10 cellular contexts compared by ENCODE assay signal in the genomic region with DNA sequence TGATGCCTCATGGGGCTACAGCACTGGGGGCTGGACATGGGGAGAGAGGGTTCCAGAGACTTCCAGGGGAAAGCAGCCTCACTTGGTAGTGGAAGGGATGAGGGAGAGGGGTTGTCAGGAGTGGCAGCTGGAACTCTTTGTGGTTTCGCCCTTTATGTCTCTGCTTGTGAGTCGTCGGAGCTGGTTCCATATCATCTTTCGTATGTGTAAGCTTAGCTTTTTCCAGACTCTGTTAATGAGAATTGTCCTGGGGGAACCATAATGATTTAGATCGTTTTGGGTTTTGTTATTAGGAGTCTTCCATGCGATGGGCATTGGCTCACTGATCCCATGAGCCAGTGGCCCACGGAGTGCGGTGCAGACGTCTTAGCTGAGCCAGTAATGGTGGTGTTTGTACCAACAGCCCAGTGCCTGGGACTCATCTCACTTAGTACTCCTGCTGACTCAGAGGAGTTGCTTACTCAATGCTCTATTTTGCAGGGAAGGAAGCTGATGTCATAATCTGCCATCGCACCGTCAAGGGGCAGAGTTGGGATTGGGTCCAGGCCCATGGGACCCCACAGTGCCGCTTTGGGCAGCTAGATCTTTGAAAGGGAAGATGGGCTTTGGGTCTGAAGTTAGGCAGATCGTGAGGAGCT. TPM values are rescaled to one million over a fixed set of nuclear protein-coding genes. Genes with fewer than 3 reads are reported as not detected.
DNase-seq lines count a peak whose midpoint lies in the region; ATAC-seq and TF ChIP-seq lines count a peak whose summit lies in the region.
"Had no signal": no experiment of that assay in that cellular context is flagged by ENCODE, and none has a peak within 500 bp of the region (broad histone marks: within the 10 kb centered on the region; RNA-seq: fewer than 3 reads in every experiment).

No MANE protein-coding gene starts in this region.

- H2AFZ ChIP-seq in MM.1S (ENCODE audit: low read length) = no peak overlapping the region

- no TSS peak for BruUV-seq in Calu3 (replicated peaks; lab: Mats Ljungman, UMichigan)

- no peak overlapping the region for H3K4me2 ChIP-seq in MM.1S (ENCODE audit: low read depth, low read length)

- H3K27ac ChIP-seq in neutrophil (peak overlapping the region; percentile 80), MM.1S (ENCODE audit: low read length) (no peak overlapping the region)

- H3K27me3 Mint-ChIP-seq in Calu3 (ENCODE audit: unreplicated experiment) = no peaks in the 10 kb centered on the region
- H3K27me3 Mint-ChIP-seq in dendritic cell treated with granulocyte-macrophage colony-stimulating factor and Interleukin-4, amounts not matched to agents 40 ng/mL and 50 ng/mL, for 4 days = no peaks in the 10 kb centered on the region
- H3K27me3 Mint-ChIP-seq in activated naive CD4-positive, alpha-beta T cell treated with anti-CD3 and anti-CD28 coated beads for 36 hours (ENCODE audit: low read depth) = no peaks in the 10 kb centered on the region

- no peak overlapping the region for H3K4me3 ChIP-seq in neutrophil (ENCODE audit: low read depth in 1 of 2, low read length in 1 of 2)
- no peak overlapping the region for H3K4me3 ChIP-seq in MM.1S (ENCODE audit: low read length)
- H3K4me3 ChIP-seq: lung had no signal

- no peak overlapping the region for H3K9ac ChIP-seq in MM.1S (ENCODE audit: low read length)

- H3K27ac Mint-ChIP-seq in Calu3 (ENCODE audit: unreplicated experiment) = peak overlapping the region; percentile 1
- peak overlapping the region; percentile 54 for H3K27ac Mint-ChIP-seq in dendritic cell treated with granulocyte-macrophage colony-stimulating factor and Interleukin-4, amounts not matched to agents 40 ng/mL and 50 ng/mL, for 4 days
- H3K27ac Mint-ChIP-seq in activated naive CD4-positive, alpha-beta T cell treated with anti-CD3 and anti-CD28 coated beads for 36 hours = no peak overlapping the region

- CTCF ChIA-PET in Calu3 (lab: Charles Lee) = no interaction called here
- CTCF ChIA-PET in activated naive CD4-positive, alpha-beta T cell treated with anti-CD3 and anti-CD28 coated beads for 36 hours (lab: Charles Lee) = interaction anchor here (1.4 kb wide), 1 partner anchor 179 kb away, joined by 3 read pairs; no protein-coding TSS in a partner anchor

- H3F3A ChIP-seq in MM.1S (ENCODE audit: insufficient read depth, low read length) = no peaks in the 10 kb centered on the region

- no peaks in the 10 kb centered on the region for H3K9me3 Mint-ChIP-seq in Calu3 (ENCODE audit: low read depth, unreplicated experiment)
- H3K9me3 Mint-ChIP-seq in dendritic cell treated with granulocyte-macrophage colony-stimulating factor and Interleukin-4, amounts not matched to agents 40 ng/mL and 50 ng/mL, for 4 days = no peaks in the 10 kb centered on the region
- no peaks in the 10 kb centered on the region for H3K9me3 Mint-ChIP-seq in activated naive CD4-positive, alpha-beta T cell treated with anti-CD3 and anti-CD28 coated beads for 36 hours

- no peak for DNase-seq in Calu3
- DNase-seq in NCI-H2107 treated with DMSO at 0.1 percent for 48 hours (lab: John Stamatoyannopoulos, UW; ENCODE audit: unreplicated experiment) = peak; percentile 27
- DNase-seq in activated naive CD4-positive, alpha-beta T cell treated with anti-CD3 and anti-CD28 coated beads for 36 hours = no peak
- DNase-seq in MM.1S = no peak
- DNase-seq: NCI-H1436 treated with DMSO at 0.1 percent for 48 hours had no signal

- H3K4me1 Mint-ChIP-seq in Calu3 (ENCODE audit: low read depth, unreplicated experiment) = peaks cover 23% of the 10 kb centered on the region
- H3K4me1 Mint-ChIP-seq in dendritic cell treated with granulocyte-macrophage colony-stimulating factor and Interleukin-4, amounts not matched to agents 40 ng/mL and 50 ng/mL, for 4 days (ENCODE audit: low read depth) = peaks cover 36% of the 10 kb centered on the region
- no peaks in the 10 kb centered on the region for H3K4me1 Mint-ChIP-seq in activated naive CD4-positive, alpha-beta T cell treated with anti-CD3 and anti-CD28 coated beads for 36 hours (ENCODE audit: low read depth)

- H3K27me3 ChIP-seq in neutrophil = no peaks in the 10 kb centered on the region
- H3K27me3 ChIP-seq in MM.1S (replicated peaks; ENCODE audit: insufficient read depth, low read length) = no peaks in the 10 kb centered on the region

- no peaks in the 10 kb centered on the region for H3K9me3 ChIP-seq in neutrophil
- H3K9me3 ChIP-seq in MM.1S (replicated peaks; ENCODE audit: insufficient read depth, low read length) = no peaks in the 10 kb centered on the region

- intact Hi-C loops in Calu3 (cut with micrococcal nuclease; ENCODE audit: unreplicated experiment) = no loop called here
- intact Hi-C loops in dendritic cell treated with granulocyte-macrophage colony-stimulating factor and Interleukin-4, amounts not matched to agents 40 ng/mL and 50 ng/mL, for 4 days (cut with micrococcal nuclease) = no loop called here
- intact Hi-C loops in activated naive CD4-positive, alpha-beta T cell treated with anti-CD3 and anti-CD28 coated beads for 36 hours (cut with micrococcal nuclease) = no loop called here

- TF ChIP-seq CTCF in Calu3 (IDR thresholded peaks at IDR 0.05; ENCODE audit: unreplicated experiment) (no peak), neutrophil (IDR thresholded peaks at IDR 0.05) (no peak), MM.1S (IDR thresholded peaks at IDR 0.05; ENCODE audit: low read length) (no peak)

- ATAC-seq in GM21515 (IDR thresholded peaks at IDR 0.05; ENCODE audit: unreplicated experiment) (no peak), GM21528 (IDR thresholded peaks at IDR 0.05; ENCODE audit: low FRiP score, unreplicated experiment) (no peak)

- H3K4me3 Mint-ChIP-seq in Calu3 (ENCODE audit: low read depth, unreplicated experiment) = no peak overlapping the region
- no peak overlapping the region for H3K4me3 Mint-ChIP-seq in dendritic cell treated with granulocyte-macrophage colony-stimulating factor and Interleukin-4, amounts not matched to agents 40 ng/mL and 50 ng/mL, for 4 days
- H3K4me3 Mint-ChIP-seq in activated naive CD4-positive, alpha-beta T cell treated with anti-CD3 and anti-CD28 coated beads for 36 hours = no peak overlapping the region

- H3K9me2 ChIP-seq in MM.1S (replicated peaks; ENCODE audit: insufficient read depth, low read length) = no peaks in the 10 kb centered on the region

- H3K79me2 ChIP-seq in MM.1S (ENCODE audit: low read length) = no peaks in the 10 kb centered on the region

- peaks cover 79% of the 10 kb centered on the region for H3K36me3 ChIP-seq in neutrophil
- H3K36me3 ChIP-seq in MM.1S (replicated peaks; ENCODE audit: insufficient read depth, low read length) = no peaks in the 10 kb centered on the region

- H3K4me1 ChIP-seq in neutrophil (ENCODE audit: control insufficient read depth in 1 of 2, insufficient read depth in 1 of 2, low read depth in 1 of 2, low read length in 1 of 2) = peaks cover 13 to 17% of the 10 kb centered on the region in 2 experiments
- H3K4me1 ChIP-seq in MM.1S (ENCODE audit: low read length) = no peaks in the 10 kb centered on the region

- no peaks in the 10 kb centered on the region for H4K20me1 ChIP-seq in MM.1S (ENCODE audit: insufficient read depth, low read length)

- H3K36me3 Mint-ChIP-seq in Calu3 (ENCODE audit: insufficient read depth, unreplicated experiment) = peaks cover 14% of the 10 kb centered on the region
- H3K36me3 Mint-ChIP-seq in dendritic cell treated with granulocyte-macrophage colony-stimulating factor and Interleukin-4, amounts not matched to agents 40 ng/mL and 50 ng/mL, for 4 days (ENCODE audit: low read depth) = peaks cover 100% of the 10 kb centered on the region
- no peaks in the 10 kb centered on the region for H3K36me3 Mint-ChIP-seq in activated naive CD4-positive, alpha-beta T cell treated with anti-CD3 and anti-CD28 coated beads for 36 hours (ENCODE audit: low read depth)

RNA-seq across cellular contexts. Expression of gene NEK6, which starts 48.5 kb away (rescaled TPM):
- total RNA-seq in Calu3 (2022) = 42.2 and 43.0 TPM in 2 replicates
- total RNA-seq in activated naive CD4-positive, alpha-beta T cell treated with anti-CD3 and anti-CD28 coated beads for 36 hours = 1 to 10 TPM in 1 of 2 experiments, under 1 TPM in 1; 0.89 to 1.5 TPM

Comparison
In these comparisons a context has a peak if more than half of its experiments do, and no peak if none do; other contexts are left out.
1. RNA of gene NEK6, which starts 48.5 kb away (total RNA-seq): 42.2 to 43.0 TPM in Calu3; 0.89 to 1.5 TPM in activated naive CD4-positive, alpha-beta T cell treated with anti-CD3 and anti-CD28 coated beads for 36 hours; every median in the first group is over 10 times any median in the second.